8 cellular contexts compared by ENCODE assay signal in the genomic region with DNA sequence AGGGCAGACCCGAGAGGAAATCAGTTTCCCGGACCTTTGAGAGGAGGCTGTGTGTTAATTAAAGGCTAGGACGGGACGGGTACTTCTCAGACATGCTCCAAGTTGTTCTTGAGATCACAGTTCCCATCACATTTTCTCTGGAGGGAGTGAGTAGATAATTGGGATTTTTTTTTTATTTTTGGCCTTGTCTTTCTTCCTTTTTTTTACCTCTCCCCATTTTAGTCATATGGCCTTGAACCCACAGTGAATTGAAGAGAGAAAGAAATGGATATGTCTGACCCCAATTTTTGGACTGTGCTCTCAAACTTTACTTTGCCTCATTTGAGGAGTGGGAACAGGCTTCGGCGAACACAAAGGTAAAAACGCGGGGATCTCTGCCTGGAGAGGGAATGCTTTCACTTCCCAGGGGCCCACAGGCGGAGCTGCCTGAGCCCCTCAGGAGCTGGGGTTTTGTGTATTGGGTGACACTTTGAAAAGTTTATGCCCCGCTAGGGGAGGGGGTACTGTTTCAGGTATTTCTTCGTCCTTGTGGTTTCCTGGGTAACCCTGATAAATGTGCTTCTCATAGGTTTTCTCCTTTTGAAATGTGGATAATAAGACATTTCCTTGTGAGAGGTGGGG.
DNase-seq lines count a peak whose midpoint lies in the region; ATAC-seq and TF ChIP-seq lines count a peak whose summit lies in the region.

No MANE protein-coding gene starts in this region.

- H3K27me3 Mint-ChIP-seq in MCF 10A (ENCODE audit: insufficient read depth, unreplicated experiment) (no peaks in the 10 kb centered on the region), memory B cell (no peaks in the 10 kb centered on the region)

- ATAC-seq in heart left ventricle, result no peak
- ATAC-seq in Right ventricle myocardium inferior, result no peak
- no peak for ATAC-seq in memory B cell (ENCODE audit: low read depth)

- CTCF ChIA-PET in MCF 10A (lab: Yijun Ruan, JAX), result interaction anchor here (0.6 to 1.4 kb wide), 8 partner anchors 9 to 145 kb away, joined by 3 to 4 read pairs (median 3); no protein-coding TSS in a partner anchor

- H3K4me1 Mint-ChIP-seq in MCF 10A (ENCODE audit: insufficient read depth, unreplicated experiment) (peaks cover 43% of the 10 kb centered on the region), memory B cell (peaks cover 15% of the 10 kb centered on the region)

- BruUV-seq in MCF 10A (replicated peaks; lab: Mats Ljungman, UMichigan), result TSS peak; percentile 76

- TF ChIP-seq CTCF in heart left ventricle (IDR thresholded peaks at IDR 0.05) (no peak), MCF 10A (IDR thresholded peaks at IDR 0.05; ENCODE audit: unreplicated experiment) (no peak), vagina (IDR thresholded peaks at IDR 0.05) (no peak)

- H3K27me3 ChIP-seq in heart left ventricle (no peaks in the 10 kb centered on the region), vagina (no peaks in the 10 kb centered on the region)

- H3K27ac ChIP-seq in heart left ventricle (peak overlapping the region; percentile 83 to 95 (median 90)), vagina (peak overlapping the region; percentile 89)

- H3K36me3 ChIP-seq in heart left ventricle (no peaks in the 10 kb centered on the region), vagina (no peaks in the 10 kb centered on the region)

- DNase-seq in heart left ventricle (peak in 1 of 5 donors; percentile 21), Right ventricle myocardium inferior (ENCODE audit: missing footprints) (no peak), MCF 10A (ENCODE audit: unreplicated experiment) (no peak), memory B cell (ENCODE audit: low spot score in 2 of 2) (no peak), vagina (ENCODE audit: extremely low spot score in 2 of 2) (no peak), NCI-H187 treated with DMSO at 0.1 percent for 48 hours (lab: John Stamatoyannopoulos, UW) (no peak), Kasumi-1 (lab: John Stamatoyannopoulos, UW) (no peak), NCI-H128 (lab: John Stamatoyannopoulos, UW; ENCODE audit: unreplicated experiment) (no peak)

- H3K4me3 Mint-ChIP-seq in MCF 10A (ENCODE audit: unreplicated experiment) (peak overlapping the region; percentile 96), memory B cell (peak overlapping the region; percentile 96)

- WGBS in heart left ventricle, 4 donors, result 6 to 9% (median 7%) methylated on average over 11 of the region's 11 CpGs

- intact Hi-C loops in heart left ventricle (cut with DNase I) (loop anchor here in 9 of 10 donors (2.0 to 10.0 kb wide), 8 partner anchors 37 to 100 kb away; no protein-coding TSS in a partner anchor), Right ventricle myocardium inferior (cut with DNase I) (loop anchor here (5.0 kb wide), 1 partner anchor 82 kb away; no protein-coding TSS in a partner anchor), MCF 10A (cut with micrococcal nuclease) (loop anchor here (1.0 to 5.0 kb wide), 5 partner anchors 57 to 191 kb away; no protein-coding TSS in a partner anchor), vagina (cut with DNase I) (loop anchor here (10.0 kb wide), 1 partner anchor 150 kb away; no protein-coding TSS in a partner anchor)

- POLR2A ChIA-PET in MCF 10A (lab: Yijun Ruan, JAX), result interaction anchor here (0.7 to 7.9 kb wide), 49 partner anchors 9 to 202 kb away, joined by 3 to 191 read pairs (median 4); no protein-coding TSS in a partner anchor

- no peaks in the 10 kb centered on the region for H3K9me3 ChIP-seq in heart left ventricle
- no peaks in the 10 kb centered on the region for H3K9me3 ChIP-seq in vagina

- peaks cover 0 to 60% (median 43%) of the 10 kb centered on the region in 12 donors for H3K4me1 ChIP-seq in heart left ventricle
- H3K4me1 ChIP-seq in vagina, result peaks cover 27% of the 10 kb centered on the region

- H3K9me3 Mint-ChIP-seq in MCF 10A (ENCODE audit: unreplicated experiment) (no peaks in the 10 kb centered on the region), memory B cell (no peaks in the 10 kb centered on the region)

- TF ChIP-seq POLR2A in heart left ventricle (IDR thresholded peaks at IDR 0.05), result no peak
- TF ChIP-seq POLR2A in vagina (IDR thresholded peaks at IDR 0.05), result no peak

- H3K36me3 Mint-ChIP-seq in MCF 10A (ENCODE audit: insufficient read depth, unreplicated experiment) (no peaks in the 10 kb centered on the region), memory B cell (no peaks in the 10 kb centered on the region)

- H3K27ac Mint-ChIP-seq in MCF 10A (ENCODE audit: low read depth, unreplicated experiment) (peak overlapping the region; percentile 97), memory B cell (peak overlapping the region; percentile 96)

- H3K4me3 ChIP-seq in heart left ventricle (peak overlapping the region; percentile 30 to 69 (median 62)), vagina (peak overlapping the region; percentile 49 to 67)
